2 cellular contexts compared by ENCODE assay signal in genomic region chr12:70467908-70468733, GRCh38.
TF ChIP-seq lines count a peak whose summit lies in the region.

No MANE protein-coding gene starts in this region.

TF ChIP-seq in SK-N-SH, 30 proteins besides CTCF, POLR2A, EP300 and RAD21 (continued from another document):
- TF ChIP-seq REST (IDR thresholded peaks at IDR 0.05; ENCODE audit: low read depth, low read length) (no peak), NFIC (IDR thresholded peaks at IDR 0.05; ENCODE audit: borderline replicate concordance) (no peak), ELF1 (IDR thresholded peaks at IDR 0.05) (no peak), TCF12 (IDR thresholded peaks at IDR 0.05) (no peak), SIN3A (IDR thresholded peaks at IDR 0.05; ENCODE audit: borderline replicate concordance, low read depth, low read length) (no peak), ZBTB33 (IDR thresholded peaks at IDR 0.05; ENCODE audit: borderline replicate concordance, low read depth) (no peak), YY1 (IDR thresholded peaks at IDR 0.05; ENCODE audit: low read depth) (no peak), FOXM1 (IDR thresholded peaks at IDR 0.05; ENCODE audit: low read depth) (no peak)
TF ChIP-seq in SK-N-SH: peak in this region for 0.

TF ChIP-seq in WTC11, 78 proteins besides CTCF, POLR2A, EP300 and RAD21 (continued from another document):
- no peak for TF ChIP-seq ZNF532 (CRISPR knock-in tag; IDR thresholded peaks at IDR 0.05; ENCODE audit: borderline replicate concordance)
- no peak for TF ChIP-seq ZNF512 (CRISPR knock-in tag; IDR thresholded peaks at IDR 0.05; ENCODE audit: borderline replicate concordance)
- no peak for TF ChIP-seq MLX (CRISPR knock-in tag; IDR thresholded peaks at IDR 0.05)
- no peak for TF ChIP-seq ZBTB43 (CRISPR knock-in tag; IDR thresholded peaks at IDR 0.05)
- no peak for TF ChIP-seq ZSCAN18 (CRISPR knock-in tag; IDR thresholded peaks at IDR 0.05)
- TF ChIP-seq JUN (CRISPR knock-in tag; IDR thresholded peaks at IDR 0.05) = no peak
- no peak for TF ChIP-seq GRHL2 (CRISPR knock-in tag; IDR thresholded peaks at IDR 0.05; ENCODE audit: insufficient replicate concordance, severe bottlenecking)
- TF ChIP-seq ZNF671 (CRISPR knock-in tag; IDR thresholded peaks at IDR 0.05) = no peak
- no peak for TF ChIP-seq MXD4 (CRISPR knock-in tag; IDR thresholded peaks at IDR 0.05; ENCODE audit: borderline replicate concordance)
- TF ChIP-seq ZNF423 (CRISPR knock-in tag; IDR thresholded peaks at IDR 0.05) = no peak
- no peak for TF ChIP-seq FOXP1 (CRISPR knock-in tag; IDR thresholded peaks at IDR 0.05; ENCODE audit: borderline replicate concordance)
- no peak for TF ChIP-seq EMX1 (CRISPR knock-in tag; IDR thresholded peaks at IDR 0.05)
